ENCODE assay signal across 8 cellular contexts in genomic region chr20:28602001-28602400, GRCh38.
DNase-seq lines count a peak whose midpoint lies in the region; ATAC-seq and TF ChIP-seq lines count a peak whose summit lies in the region.
"Not testable (repeated sequence)": the region's sequence is repeated elsewhere in the genome, so short reads cannot be mapped to it uniquely, and the experiment has no call there.

No MANE protein-coding gene starts in this region.

- H3K27ac Mint-ChIP-seq in CD4-positive, CD25-positive, alpha-beta regulatory T cell = peak overlapping the region; percentile 75 to 94 (median 89)
- H3K27ac Mint-ChIP-seq in activated CD8-positive, alpha-beta T cell treated with anti-CD3 and anti-CD28 coated beads for 36 hours = peak overlapping the region; percentile 85

- not testable (repeated sequence) for H3K9me3 ChIP-seq in CD4-positive, CD25-positive, alpha-beta regulatory T cell (ENCODE audit: control insufficient read depth in 2 of 2, low read length in 2 of 2); MG63; breast epithelium; prostate gland; tibial nerve

- not testable (repeated sequence) for TF ChIP-seq CTCF in activated CD8-positive, alpha-beta T cell treated with anti-CD3 and anti-CD28 coated beads for 36 hours (IDR thresholded peaks at IDR 0.05); breast epithelium (IDR thresholded peaks at IDR 0.05); fibroblast of the aortic adventitia (IDR thresholded peaks at IDR 0.05; ENCODE audit: insufficient read depth, low read length); lower leg skin (IDR thresholded peaks at IDR 0.05); prostate gland (IDR thresholded peaks at IDR 0.05); tibial nerve (IDR thresholded peaks at IDR 0.05)

- not testable (repeated sequence) for H3K27me3 Mint-ChIP-seq in CD4-positive, CD25-positive, alpha-beta regulatory T cell; activated CD8-positive, alpha-beta T cell treated with anti-CD3 and anti-CD28 coated beads for 36 hours

- H3K9me3 Mint-ChIP-seq in CD4-positive, CD25-positive, alpha-beta regulatory T cell; activated CD8-positive, alpha-beta T cell treated with anti-CD3 and anti-CD28 coated beads for 36 hours: not testable (repeated sequence)

- TF ChIP-seq POLR2A in breast epithelium (IDR thresholded peaks at IDR 0.05); lower leg skin (IDR thresholded peaks at IDR 0.05); prostate gland (IDR thresholded peaks at IDR 0.05); tibial nerve (IDR thresholded peaks at IDR 0.05): not testable (repeated sequence)

- peak overlapping the region; percentile 89 to 99 (median 94) for H3K4me3 Mint-ChIP-seq in CD4-positive, CD25-positive, alpha-beta regulatory T cell
- peak overlapping the region; percentile 86 for H3K4me3 Mint-ChIP-seq in activated CD8-positive, alpha-beta T cell treated with anti-CD3 and anti-CD28 coated beads for 36 hours

- POLR2A ChIA-PET in activated CD8-positive, alpha-beta T cell treated with anti-CD3 and anti-CD28 coated beads for 36 hours (lab: Charles Lee) = not testable (repeated sequence)

- not testable (repeated sequence) for ATAC-seq in CD4-positive, CD25-positive, alpha-beta regulatory T cell (ENCODE audit: low read depth in 2 of 2); activated CD8-positive, alpha-beta T cell treated with anti-CD3 and anti-CD28 coated beads for 36 hours

- 1 to 3% methylated on average over 4 to 7 of the region's 7 CpGs for WGBS in lower leg skin, 2 donors
- 13% methylated on average over 7 of the region's 7 CpGs for WGBS in prostate gland
- WGBS in tibial nerve, 2 donors = 2 to 30% methylated on average over 7 of the region's 7 CpGs

- H3K36me3 Mint-ChIP-seq in CD4-positive, CD25-positive, alpha-beta regulatory T cell; activated CD8-positive, alpha-beta T cell treated with anti-CD3 and anti-CD28 coated beads for 36 hours (ENCODE audit: low read depth): not testable (repeated sequence)

- not testable (repeated sequence) for DNase-seq in CD4-positive, CD25-positive, alpha-beta regulatory T cell; MG63; activated CD8-positive, alpha-beta T cell treated with anti-CD3 and anti-CD28 coated beads for 36 hours; breast epithelium (ENCODE audit: low spot score in 2 of 2); fibroblast of the aortic adventitia (ENCODE audit: low read depth); lower leg skin (ENCODE audit: low spot score in 2 of 2); prostate gland (ENCODE audit: low spot score); tibial nerve (ENCODE audit: low spot score in 2 of 2)

- not testable (repeated sequence) for H3K27me3 ChIP-seq in CD4-positive, CD25-positive, alpha-beta regulatory T cell (ENCODE audit: control insufficient read depth, insufficient read depth, low read length); MG63; breast epithelium; prostate gland (replicated peaks; ENCODE audit: insufficient read depth); tibial nerve

- intact Hi-C loops in activated CD8-positive, alpha-beta T cell treated with anti-CD3 and anti-CD28 coated beads for 36 hours (cut with micrococcal nuclease); breast epithelium (cut with DNase I; ENCODE audit: low total_unique reads); lower leg skin (cut with DNase I; ENCODE audit: low total_unique reads); prostate gland (cut with DNase I): not testable (repeated sequence)

- H3K4me1 ChIP-seq in CD4-positive, CD25-positive, alpha-beta regulatory T cell (ENCODE audit: control insufficient read depth, insufficient read depth, low read length, poor library complexity, severe bottlenecking); breast epithelium; prostate gland (replicated peaks): not testable (repeated sequence)
- peaks cover 0 to 12% (median 0%) of the 10 kb centered on the region in 4 donors for H3K4me1 ChIP-seq in tibial nerve

- H3K4me3 ChIP-seq in CD4-positive, CD25-positive, alpha-beta regulatory T cell (ENCODE audit: low read depth, low read length) = peak overlapping the region; percentile 80
- H3K4me3 ChIP-seq in MG63 = peak overlapping the region; percentile 82
- H3K4me3 ChIP-seq in breast epithelium = peak overlapping the region; percentile 57 to 66 (median 64)
- peak overlapping the region; percentile 75 for H3K4me3 ChIP-seq in fibroblast of the aortic adventitia (ENCODE audit: low read depth, low read length)
- peak overlapping the region; percentile 80 for H3K4me3 ChIP-seq in lower leg skin (ENCODE audit: low read depth, poor library complexity, severe bottlenecking)
- H3K4me3 ChIP-seq in prostate gland = peak overlapping the region; percentile 44 to 55
- peak overlapping the region; percentile 22 to 69 (median 48) for H3K4me3 ChIP-seq in tibial nerve

- H3K27ac ChIP-seq in CD4-positive, CD25-positive, alpha-beta regulatory T cell (ENCODE audit: insufficient read depth, low read length, poor library complexity, severe bottlenecking) = peak overlapping the region; percentile 61
- H3K27ac ChIP-seq in breast epithelium (peak overlapping the region; percentile 40 to 48), prostate gland (peak overlapping the region in 1 of 2 donors; percentile 63), tibial nerve (peak overlapping the region in 3 of 4 donors; percentile 55 to 80 (median 76))

- not testable (repeated sequence) for TF ChIP-seq EP300 in tibial nerve (IDR thresholded peaks at IDR 0.05)

- CTCF ChIA-PET in activated CD8-positive, alpha-beta T cell treated with anti-CD3 and anti-CD28 coated beads for 36 hours (lab: Charles Lee) = not testable (repeated sequence)

- H3K4me1 Mint-ChIP-seq in CD4-positive, CD25-positive, alpha-beta regulatory T cell = peaks cover 20 to 53% (median 32%) of the 10 kb centered on the region in 4 donors
- H3K4me1 Mint-ChIP-seq in activated CD8-positive, alpha-beta T cell treated with anti-CD3 and anti-CD28 coated beads for 36 hours (ENCODE audit: low read depth) = peaks cover 26% of the 10 kb centered on the region

- not testable (repeated sequence) for H3K36me3 ChIP-seq in CD4-positive, CD25-positive, alpha-beta regulatory T cell (ENCODE audit: control insufficient read depth, insufficient read depth, low read length); MG63; breast epithelium; prostate gland; tibial nerve
